ENCODE assay signal across 1 cellular context in the genomic region with DNA sequence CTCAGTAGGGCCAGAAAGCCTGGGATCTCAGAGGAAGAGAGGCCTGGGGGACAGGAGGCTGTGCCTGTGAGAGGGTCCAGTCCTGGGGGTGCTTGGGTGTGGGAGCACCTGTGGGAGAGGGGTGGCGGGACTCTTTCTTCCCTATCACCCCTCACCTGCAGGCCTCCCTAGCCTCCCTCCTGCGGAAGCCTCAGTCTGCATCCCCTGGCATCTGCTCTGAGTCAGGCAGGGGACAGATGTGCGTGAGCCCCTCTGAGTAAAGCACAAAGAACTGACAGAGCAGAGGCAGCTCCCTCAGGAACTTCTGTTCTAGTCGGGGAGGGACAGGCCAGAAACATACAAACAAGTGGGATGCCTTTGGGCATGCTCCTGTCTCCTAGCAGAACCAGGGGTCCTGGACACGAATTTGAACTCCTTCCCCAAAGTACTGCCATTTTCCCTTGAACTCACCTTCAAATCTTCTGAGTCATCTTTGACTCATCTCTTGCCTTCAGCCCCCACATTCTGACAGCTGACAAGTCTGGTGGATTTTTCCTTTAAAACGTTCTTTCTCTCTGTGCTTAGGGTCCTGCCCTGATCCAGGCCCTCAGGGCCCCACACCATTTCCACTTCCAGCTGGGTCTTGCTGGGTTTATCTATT.
TF ChIP-seq lines count a peak whose summit lies in the region.

No MANE protein-coding gene starts in this region.

TF ChIP-seq in H1, 55 proteins besides CTCF, POLR2A, EP300 and RAD21:
- TF ChIP-seq RNF2 (IDR thresholded peaks at IDR 0.05; ENCODE audit: borderline replicate concordance, low read depth, low read length, missing control alignments, poor library complexity, severe bottlenecking) = no peak
- no peak for TF ChIP-seq SUZ12 (IDR thresholded peaks at IDR 0.05; ENCODE audit: low read length)
- TF ChIP-seq CREB1 (IDR thresholded peaks at IDR 0.05) = no peak
- TF ChIP-seq, protein P1, sequence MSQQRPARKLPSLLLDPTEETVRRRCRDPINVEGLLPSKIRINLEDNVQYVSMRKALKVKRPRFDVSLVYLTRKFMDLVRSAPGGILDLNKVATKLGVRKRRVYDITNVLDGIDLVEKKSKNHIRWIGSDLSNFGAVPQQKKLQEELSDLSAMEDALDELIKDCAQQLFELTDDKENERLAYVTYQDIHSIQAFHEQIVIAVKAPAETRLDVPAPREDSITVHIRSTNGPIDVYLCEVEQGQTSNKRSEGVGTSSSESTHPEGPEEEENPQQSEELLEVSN (IDR thresholded peaks at IDR 0.05) = no peak
- TF ChIP-seq CHD1 (IDR thresholded peaks at IDR 0.05; ENCODE audit: low read depth, low read length) = no peak
- TF ChIP-seq RXRA (IDR thresholded peaks at IDR 0.05; ENCODE audit: insufficient read depth, low read depth, low read length) = no peak
- no peak for TF ChIP-seq PHF8 (conservative IDR thresholded peaks at IDR 0.05; ENCODE audit: low read depth, low read length)
- no peak for TF ChIP-seq EGR1 (IDR thresholded peaks at IDR 0.05; ENCODE audit: borderline replicate concordance, low read depth, low read length)
- TF ChIP-seq MAFK (IDR thresholded peaks at IDR 0.05; ENCODE audit: low read depth, low read length) = no peak
- TF ChIP-seq SP2 (IDR thresholded peaks at IDR 0.05; ENCODE audit: low read length) = no peak
- TF ChIP-seq KDM1A (IDR thresholded peaks at IDR 0.05; ENCODE audit: borderline replicate concordance, low read length) = no peak
- no peak for TF ChIP-seq JUND (IDR thresholded peaks at IDR 0.05; ENCODE audit: low read length)
- no peak for TF ChIP-seq SAP30 (IDR thresholded peaks at IDR 0.05; ENCODE audit: insufficient read depth, insufficient replicate concordance, low read length)
- TF ChIP-seq YY1 (IDR thresholded peaks at IDR 0.05; ENCODE audit: low read depth, low read length) = no peak
- no peak for TF ChIP-seq BACH1 (IDR thresholded peaks at IDR 0.05; ENCODE audit: low read length)
- no peak for TF ChIP-seq JUN (IDR thresholded peaks at IDR 0.05; ENCODE audit: low read depth, low read length)
- TF ChIP-seq CTBP2 (IDR thresholded peaks at IDR 0.05; ENCODE audit: borderline replicate concordance, insufficient read depth, insufficient read length, low read length) = no peak
- no peak for TF ChIP-seq FOSL1 (IDR thresholded peaks at IDR 0.05; ENCODE audit: insufficient read depth, low read depth, low read length)
- TF ChIP-seq TAF1 (IDR thresholded peaks at IDR 0.05; ENCODE audit: low read depth, low read length) = no peak
- TF ChIP-seq POU5F1 (IDR thresholded peaks at IDR 0.05; ENCODE audit: low read depth, low read length) = no peak
